Comparison of ENCODE assay signal across 23 cellular contexts in the genomic region with DNA sequence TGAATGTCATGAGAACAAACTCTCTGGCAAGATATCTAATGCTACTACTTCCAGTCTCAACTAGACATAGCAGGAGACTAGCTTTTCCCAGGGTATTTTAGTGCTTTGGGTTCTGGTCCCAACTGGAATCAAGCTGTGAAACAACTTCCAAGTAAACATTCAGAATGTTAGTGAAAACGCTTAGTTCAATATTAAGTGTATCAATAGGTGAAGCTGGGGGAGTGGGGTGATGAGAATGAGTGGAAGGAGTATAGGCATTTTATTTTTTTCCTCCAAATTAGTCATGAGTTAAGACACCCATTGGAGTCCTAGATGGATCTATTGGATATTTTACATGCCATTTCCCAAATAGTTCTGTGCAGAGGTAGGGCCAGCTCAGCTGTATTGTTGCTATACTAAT.
"Had no signal": no experiment of that assay in that cellular context is flagged by ENCODE, and none has a peak within 500 bp of the region (broad histone marks: within the 10 kb centered on the region; RNA-seq: fewer than 3 reads in every experiment).

No MANE protein-coding gene starts in this region.

- DNase-seq: cortex of kidney; effector memory CD8-positive, alpha-beta T cell; foreskin fibroblast; gastrocnemius medialis; head of caudate nucleus; kidney; left colon; left ventricle myocardium superior; lower lobe of right lung; natural killer cell; right lobe of liver; stimulated activated CD4-positive, alpha-beta T cell treated with anti-CD3 and anti-CD28 coated beads, Interleukin-12 subunit alpha, Interleukin-12 subunit beta, amount 100 ng/mL, for 4 hours; stimulated activated CD4-positive, alpha-beta T cell treated with anti-CD3 and anti-CD28 coated beads, Interleukin-1b, Interleukin-23, amount 100 ng/mL, for 48 hours; stimulated activated CD4-positive, alpha-beta T cell treated with anti-CD3 and anti-CD28 coated beads, Interleukin-4, amount 100 ng/mL, for 1 hour; stimulated activated CD8-positive, alpha-beta memory T cell treated with anti-CD3 and anti-CD28 coated beads, Interleukin-4, amount 100 ng/mL, for 48 hours; stimulated activated naive CD4-positive, alpha-beta T cell; stimulated activated naive CD8-positive, alpha-beta T cell treated with anti-CD3 and anti-CD28 coated beads, Interleukin-15, amount 100 ng/mL, for 72 hours; thyroid gland; trophoblast cell had no signal

- H3K36me3 ChIP-seq: gastrocnemius medialis, lower lobe of right lung, prostate gland, right lobe of liver, thyroid gland had no signal

- H3K36me3 Mint-ChIP-seq: natural killer cell had no signal

- H3K4me2 ChIP-seq: smooth muscle cell had no signal

- H3K4me1 ChIP-seq: gastrocnemius medialis, lower lobe of right lung, prostate gland, right lobe of liver, thyroid gland had no signal

- H3K4me1 Mint-ChIP-seq: natural killer cell; neural crest cell; stimulated activated naive CD8-positive, alpha-beta T cell treated with anti-CD3 and anti-CD28 coated beads, Interleukin-15, amount 100 ng/mL, for 72 hours had no signal

- H3K4me3 ChIP-seq: gastrocnemius medialis, lower lobe of right lung, prostate gland, right lobe of liver, smooth muscle cell, thyroid gland had no signal

- H3K4me3 Mint-ChIP-seq: effector memory CD8-positive, alpha-beta T cell; natural killer cell; neural crest cell; stimulated activated naive CD8-positive, alpha-beta T cell treated with anti-CD3 and anti-CD28 coated beads, Interleukin-15, amount 100 ng/mL, for 72 hours had no signal

- H3K9me3 Mint-ChIP-seq: neural crest cell; stimulated activated naive CD8-positive, alpha-beta T cell treated with anti-CD3 and anti-CD28 coated beads, Interleukin-15, amount 100 ng/mL, for 72 hours had no signal

- H3K27ac ChIP-seq: gastrocnemius medialis, lower lobe of right lung, prostate gland, right lobe of liver, thyroid gland had no signal

- H3K9me3 ChIP-seq: gastrocnemius medialis, lower lobe of right lung, prostate gland, right lobe of liver, thyroid gland had no signal

- H3K27me3 ChIP-seq: gastrocnemius medialis, right lobe of liver, thyroid gland had no signal

- H3K27me3 Mint-ChIP-seq: effector memory CD8-positive, alpha-beta T cell; stimulated activated naive CD8-positive, alpha-beta T cell treated with anti-CD3 and anti-CD28 coated beads, Interleukin-15, amount 100 ng/mL, for 72 hours had no signal

- FAIRE-seq: endometrium, kidney had no signal

- ATAC-seq: effector memory CD8-positive, alpha-beta T cell; gastrocnemius medialis; left colon; left ventricle myocardium superior; lower lobe of right lung; natural killer cell; right lobe of liver; stimulated activated naive CD8-positive, alpha-beta T cell treated with anti-CD3 and anti-CD28 coated beads, Interleukin-15, amount 100 ng/mL, for 72 hours had no signal

- H3K27ac Mint-ChIP-seq: effector memory CD8-positive, alpha-beta T cell; natural killer cell; stimulated activated naive CD8-positive, alpha-beta T cell treated with anti-CD3 and anti-CD28 coated beads, Interleukin-15, amount 100 ng/mL, for 72 hours had no signal
